In genomic region chr17:17525331-17525730, GRCh38 we compare ENCODE assay signal across 2 cellular contexts.
TF ChIP-seq lines count a peak whose summit lies in the region.

No MANE protein-coding gene starts in this region.

TF ChIP-seq in liver, 16 proteins besides CTCF, POLR2A, EP300 and RAD21:
- TF ChIP-seq REST (IDR thresholded peaks at IDR 0.05) (no peak), YY1 (IDR thresholded peaks at IDR 0.05) (no peak), MAX (IDR thresholded peaks at IDR 0.05) (no peak), SP1 (IDR thresholded peaks at IDR 0.05) (no peak), ZBTB33 (IDR thresholded peaks at IDR 0.05) (no peak), HNF4A (conservative IDR thresholded peaks at IDR 0.05) (no peak), GABPA (IDR thresholded peaks at IDR 0.05 in 1 of 2, conservative IDR thresholded peaks at IDR 0.05 in 1 of 2) (no peak)

TF ChIP-seq in HepG2, 621 proteins besides CTCF, POLR2A, EP300 and RAD21:
- TF ChIP-seq SNAPC2 (CRISPR knock-in tag; IDR thresholded peaks at IDR 0.05) (no peak), ZNF674 (CRISPR knock-in tag; IDR thresholded peaks at IDR 0.05; ENCODE audit: low read depth) (no peak), CSRNP1 (CRISPR knock-in tag; IDR thresholded peaks at IDR 0.05) (no peak), ZNF160 (CRISPR knock-in tag; IDR thresholded peaks at IDR 0.05) (no peak), TBX3 (IDR thresholded peaks at IDR 0.05; ENCODE audit: borderline replicate concordance) (no peak), ZNF282 (IDR thresholded peaks at IDR 0.05; ENCODE audit: partially characterized antibody) (no peak), IKZF5 (CRISPR knock-in tag; IDR thresholded peaks at IDR 0.05) (no peak), NFYC (CRISPR knock-in tag; IDR thresholded peaks at IDR 0.05) (no peak), NKX3-1 (CRISPR knock-in tag; IDR thresholded peaks at IDR 0.05) (no peak), ZNF367 (CRISPR knock-in tag; IDR thresholded peaks at IDR 0.05; ENCODE audit: borderline replicate concordance) (no peak), MIER3 (CRISPR knock-in tag; IDR thresholded peaks at IDR 0.05; ENCODE audit: borderline replicate concordance) (no peak), PITX1 (CRISPR knock-in tag; IDR thresholded peaks at IDR 0.05) (no peak), DR1 (CRISPR knock-in tag; IDR thresholded peaks at IDR 0.05) (no peak), ZNF274 (CRISPR knock-in tag; IDR thresholded peaks at IDR 0.05) (no peak), ZNF432 (CRISPR knock-in tag; IDR thresholded peaks at IDR 0.05; ENCODE audit: borderline replicate concordance) (no peak), NCOA1 (CRISPR knock-in tag; IDR thresholded peaks at IDR 0.05) (no peak)
